In genomic region chr22:36333632-36334031, GRCh38 we compare ENCODE assay signal across 8 cellular contexts. TPM values are rescaled to one million over a fixed set of nuclear protein-coding genes. Genes with fewer than 3 reads are reported as not detected.
DNase-seq lines count a peak whose midpoint lies in the region; ATAC-seq and TF ChIP-seq lines count a peak whose summit lies in the region.

No MANE protein-coding gene starts in this region.

- no peaks in the 10 kb centered on the region for H3K9me3 ChIP-seq in HEK293 (ENCODE audit: control insufficient read depth, insufficient read depth, low read depth, low read length)

- no peak for ATAC-seq in foreskin keratinocyte
- ATAC-seq in HG02981 (IDR thresholded peaks at IDR 0.05; ENCODE audit: unreplicated experiment) = no peak
- no peak for ATAC-seq in HG03432 (IDR thresholded peaks at IDR 0.05; ENCODE audit: unreplicated experiment)

- peaks cover 8 to 70% of the 10 kb centered on the region in 2 experiments; a peak in 2 of 3 replicates for H3K36me3 ChIP-seq in HEK293 (ENCODE audit: control insufficient read depth in 2 of 2, insufficient read depth in 1 of 2, low read length in 2 of 2)

- H3K4me3 ChIP-seq in HEK293 (ENCODE audit: low read depth, low read length) (no peak overlapping the region), skin epidermis (no peak overlapping the region)

- no peak for DNase-seq in foreskin keratinocyte
- no peak for DNase-seq in midbrain (lab: John Stamatoyannopoulos, UW)
- DNase-seq in kidney tubule cell (ENCODE audit: low spot score) = no peak

- H3K27ac ChIP-seq in HEK293 (ENCODE audit: extremely low read depth, low read depth, low read length) (peak overlapping the region; percentile 85; the same call in 1 of the 2 replicates), VCaP (peak overlapping the region; percentile 83), foreskin keratinocyte (peak overlapping the region; percentile 66), skin epidermis (peak overlapping the region in 20 of 21 experiments; percentile 80 to 99 (median 89))

- no peak for TF ChIP-seq CTCF in HEK293 (tag by site-specific recombination; IDR thresholded peaks at IDR 0.05)
- TF ChIP-seq CTCF in VCaP (conservative IDR thresholded peaks at IDR 0.05) = no peak
- no peak for TF ChIP-seq CTCF in foreskin keratinocyte (conservative IDR thresholded peaks at IDR 0.05)

- H3K4me1 ChIP-seq in HEK293 (ENCODE audit: control insufficient read depth, insufficient read depth, low read length) (peaks cover 43% of the 10 kb centered on the region), foreskin keratinocyte (peaks cover 84% of the 10 kb centered on the region)

- no peaks in the 10 kb centered on the region for H3K27me3 ChIP-seq in foreskin keratinocyte

- CTCF ChIA-PET in HEK293 (lab: Yijun Ruan, JAX) = interaction anchor here (0.7 to 5.7 kb wide), 10 partner anchors 8 to 135 kb away, joined by 3 to 57 read pairs (median 4); no protein-coding TSS in a partner anchor

- POLR2A ChIA-PET in HEK293 (lab: Yijun Ruan, JAX) = interaction anchor here (1.0 to 3.7 kb wide), 5 partner anchors 9 to 137 kb away, joined by 3 to 45 read pairs (median 12); partner anchors contain the start of gene MYH9

TF ChIP-seq in HEK293, 187 proteins besides CTCF, POLR2A, EP300 and RAD21:
- TF ChIP-seq ZNF792 (tag by site-specific recombination; IDR thresholded peaks at IDR 0.05) = no peak
- no peak for TF ChIP-seq ZNF549 (tag by site-specific recombination; IDR thresholded peaks at IDR 0.05)
- TF ChIP-seq ZNF16 (tag by site-specific recombination; IDR thresholded peaks at IDR 0.05; ENCODE audit: low read depth) = no peak
- TF ChIP-seq MZF1 (tag by site-specific recombination; IDR thresholded peaks at IDR 0.05; ENCODE audit: borderline replicate concordance) = no peak
- no peak for TF ChIP-seq ZFP41 (tag by site-specific recombination; IDR thresholded peaks at IDR 0.05; ENCODE audit: borderline replicate concordance)
- TF ChIP-seq ZBTB8A (tag by site-specific recombination; IDR thresholded peaks at IDR 0.05) = no peak
- TF ChIP-seq ZNF169 (tag by site-specific recombination; IDR thresholded peaks at IDR 0.05) = no peak
- TF ChIP-seq ZBTB11 (tag by site-specific recombination; conservative IDR thresholded peaks at IDR 0.05; ENCODE audit: low read depth) = no peak
- TF ChIP-seq OVOL3 (tag by site-specific recombination; IDR thresholded peaks at IDR 0.05) = no peak
- no peak for TF ChIP-seq ZNF555 (tag by site-specific recombination; conservative IDR thresholded peaks at IDR 0.05)
- TF ChIP-seq ZNF560 (tag by site-specific recombination; IDR thresholded peaks at IDR 0.05; ENCODE audit: borderline replicate concordance) = no peak
- TF ChIP-seq ZNF211 (tag by site-specific recombination; IDR thresholded peaks at IDR 0.05; ENCODE audit: low read depth) = no peak

RNA-seq across cellular contexts. Expression of gene MYH9, which starts 54.1 kb away (rescaled TPM):
- 926 and 995 TPM in 2 replicates for total RNA-seq in foreskin keratinocyte
- polyA plus RNA-seq in foreskin keratinocyte = 295 and 315 TPM in 2 replicates
